ENCODE assay signal across 23 cellular contexts in the genomic region with DNA sequence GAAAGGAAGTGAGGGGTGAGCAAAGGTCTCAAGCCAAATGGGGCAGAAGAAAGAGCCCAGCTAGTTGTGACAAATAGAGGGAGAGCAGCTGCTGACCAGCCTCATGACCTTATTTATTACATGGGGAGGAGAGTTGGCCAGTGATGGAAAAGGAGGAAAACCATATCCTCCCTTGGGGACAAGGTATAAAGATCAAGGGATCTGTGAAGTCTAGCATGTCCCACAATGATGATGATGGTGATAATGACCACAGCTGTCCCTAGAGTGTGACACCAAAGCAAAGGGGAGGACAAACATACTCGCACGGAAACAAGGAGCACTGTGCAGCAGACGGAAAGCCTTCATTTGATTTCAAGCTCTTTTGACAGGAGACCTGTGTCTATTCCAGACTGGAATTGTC.
"Had no signal": no experiment of that assay in that cellular context is flagged by ENCODE, and none has a peak within 500 bp of the region (broad histone marks: within the 10 kb centered on the region; RNA-seq: fewer than 3 reads in every experiment).

No MANE protein-coding gene starts in this region.

- H3K27me3 ChIP-seq: brain microvascular endothelial cell, cardiac muscle cell, SJSA1 had no signal

- H3K4me1 Mint-ChIP-seq: activated naive CD4-positive, alpha-beta T cell treated with anti-CD3 and anti-CD28 coated beads, Interleukin-2, amount 10 ng/mL, durations not matched to agents 7 days and 5 days; activated naive CD8-positive, alpha-beta T cell treated with anti-CD3 and anti-CD28 coated beads for 36 hours had no signal

- ATAC-seq: activated CD4-positive, CD25-positive, alpha-beta regulatory T cell treated with anti-CD3 and anti-CD28 coated beads, Interleukin-2, amount 50 U/mL, for 24 hours; activated CD8-positive, alpha-beta T cell treated with anti-CD3 and anti-CD28 coated beads for 36 hours; activated T-cell treated with anti-CD3 and anti-CD28 coated beads, Interleukin-2, amount 50 U/mL, for 72 hours; PC-3 had no signal

- H3K9me3 Mint-ChIP-seq: activated CD8-positive, alpha-beta T cell treated with anti-CD3 and anti-CD28 coated beads for 36 hours; activated naive CD4-positive, alpha-beta T cell treated with anti-CD3 and anti-CD28 coated beads, Interleukin-2, amount 10 ng/mL, durations not matched to agents 7 days and 5 days; activated naive CD8-positive, alpha-beta T cell treated with anti-CD3 and anti-CD28 coated beads for 36 hours; activated T-helper 2 cell treated with anti-CD3 and anti-CD28 coated beads, Interferon-gamma antibody, Interleukin-2, Interleukin-4, amounts not matched to agents 10 μg/mL and 5 μg/mL and 100 μg/mL, durations not matched to agents 14 hours and 24 hours and 36 hours; T-helper 1 cell treated with Interleukin-12 subunit alpha and Interleukin-12 subunit beta and Interleukin-4 antibody, amounts not matched to agents 30 μg/mL and 1 μg/mL, for 36 hours had no signal

- H3K27ac Mint-ChIP-seq: activated CD8-positive, alpha-beta T cell treated with anti-CD3 and anti-CD28 coated beads for 36 hours; activated naive CD4-positive, alpha-beta T cell treated with anti-CD3 and anti-CD28 coated beads, Interleukin-2, amount 10 ng/mL, durations not matched to agents 7 days and 5 days; activated naive CD8-positive, alpha-beta T cell treated with anti-CD3 and anti-CD28 coated beads for 36 hours; activated T-cell treated with anti-CD3 and anti-CD28 coated beads, Interleukin-2, amount 50 U/mL, for 72 hours; activated T-helper 2 cell treated with anti-CD3 and anti-CD28 coated beads, Interferon-gamma antibody, Interleukin-2, Interleukin-4, amounts not matched to agents 10 μg/mL and 5 μg/mL and 100 μg/mL, durations not matched to agents 14 hours and 24 hours and 36 hours; T-helper 1 cell treated with Interleukin-12 subunit alpha and Interleukin-12 subunit beta and Interleukin-4 antibody, amounts not matched to agents 30 μg/mL and 1 μg/mL, for 36 hours had no signal

- H3K36me3 Mint-ChIP-seq: activated naive CD4-positive, alpha-beta T cell treated with anti-CD3 and anti-CD28 coated beads, Interleukin-2, amount 10 ng/mL, durations not matched to agents 7 days and 5 days; activated naive CD8-positive, alpha-beta T cell treated with anti-CD3 and anti-CD28 coated beads for 36 hours had no signal

- H3K4me1 ChIP-seq: SJSA1 had no signal

- DNase-seq: activated CD4-positive, alpha-beta T cell treated with anti-CD3 and anti-CD28 coated beads for 4 hours; activated CD8-positive, alpha-beta memory T cell treated with anti-CD3 and anti-CD28 coated beads, Interleukin-2, amount 50 U/mL, for 4 hours; activated CD8-positive, alpha-beta T cell treated with anti-CD3 and anti-CD28 coated beads for 36 hours; activated gamma-delta T cell treated with Interleukin-2 at 50 U/mL for 16 hours; activated naive CD4-positive, alpha-beta T cell treated with anti-CD3 and anti-CD28 coated beads, Interleukin-2, amount 10 ng/mL, durations not matched to agents 7 days and 5 days; activated naive CD8-positive, alpha-beta T cell treated with anti-CD3 and anti-CD28 coated beads for 36 hours; activated T-cell treated with anti-CD3 and anti-CD28 coated beads, Interleukin-2, amount 50 U/mL, for 72 hours; brain microvascular endothelial cell; NCI-H1092 treated with DMSO at 0.1 percent for 48 hours; NCI-H1417 treated with DMSO at 0.1 percent for 48 hours; NCI-H1694; NCI-H2029 treated with DMSO at 0.1 percent for 48 hours; NCI-H345; NCI-H510A; NCI-H526 treated with DMSO at 0.1 percent for 48 hours; PC-3; SHP77 had no signal

- H3K36me3 ChIP-seq: brain microvascular endothelial cell, cardiac muscle cell, SJSA1 had no signal

- H3K27ac ChIP-seq: brain microvascular endothelial cell, cardiac muscle cell, SJSA1 had no signal

- H3K4me3 Mint-ChIP-seq: activated CD8-positive, alpha-beta T cell treated with anti-CD3 and anti-CD28 coated beads for 36 hours; activated naive CD4-positive, alpha-beta T cell treated with anti-CD3 and anti-CD28 coated beads, Interleukin-2, amount 10 ng/mL, durations not matched to agents 7 days and 5 days; activated naive CD8-positive, alpha-beta T cell treated with anti-CD3 and anti-CD28 coated beads for 36 hours; activated T-cell treated with anti-CD3 and anti-CD28 coated beads, Interleukin-2, amount 50 U/mL, for 72 hours; T-helper 1 cell treated with Interleukin-12 subunit alpha and Interleukin-12 subunit beta and Interleukin-4 antibody, amounts not matched to agents 30 μg/mL and 1 μg/mL, for 36 hours had no signal

- H3K4me3 ChIP-seq: cardiac muscle cell, SJSA1 had no signal

- H3K27me3 Mint-ChIP-seq: activated naive CD4-positive, alpha-beta T cell treated with anti-CD3 and anti-CD28 coated beads, Interleukin-2, amount 10 ng/mL, durations not matched to agents 7 days and 5 days had no signal

- H3K9me3 ChIP-seq: SJSA1 had no signal

- FAIRE-seq: RCC 7860 had no signal
